In genomic region chr10:114758331-114758730, GRCh38 we compare ENCODE assay signal across 19 cellular contexts.
A peak's percentile ranks its signal among the peaks of the same experiment; 100 is the strongest.
DNase-seq lines count a peak whose midpoint lies in the region; ATAC-seq and TF ChIP-seq lines count a peak whose summit lies in the region.
"Had no signal": no experiment of that assay in that cellular context is flagged by ENCODE, and none has a peak within 500 bp of the region (broad histone marks: within the 10 kb centered on the region; RNA-seq: fewer than 3 reads in every experiment).

No MANE protein-coding gene starts in this region.

- TF ChIP-seq POLR2A in gastrocnemius medialis (IDR thresholded peaks at IDR 0.05): no peak

- H3K27ac ChIP-seq in angular gyrus (ENCODE audit: low read depth, low read length): peak overlapping the region; percentile 70
- peak overlapping the region; percentile 72 for H3K27ac ChIP-seq in left ventricle myocardium inferior (replicated peaks)
- peak overlapping the region; percentile 15 to 70 (median 57) for H3K27ac ChIP-seq in gastrocnemius medialis
- H3K27ac ChIP-seq: BLaER1, prostate gland, transverse colon had no signal

- H3K4me3 ChIP-seq in left ventricle myocardium inferior: no peak overlapping the region
- H3K4me3 ChIP-seq in gastrocnemius medialis: no peak overlapping the region
- H3K4me3 ChIP-seq in H7 (ENCODE audit: insufficient read depth, low read depth, low read length): no peak overlapping the region
- H3K4me3 ChIP-seq: BLaER1, lung, prostate gland, transverse colon had no signal

- no peaks in the 10 kb centered on the region for H3K36me3 ChIP-seq in left ventricle myocardium inferior
- no peaks in the 10 kb centered on the region for H3K36me3 ChIP-seq in gastrocnemius medialis
- H3K36me3 ChIP-seq in H7 (replicated peaks; ENCODE audit: control insufficient read depth, insufficient read depth, low read length): no peaks in the 10 kb centered on the region
- H3K36me3 ChIP-seq: BLaER1, prostate gland, transverse colon had no signal

- in situ Hi-C loops in gastrocnemius medialis (cut with MboI; ENCODE audit: low sequenced_read_pairs in 4 of 4): no loop called here

- H3K27me3 ChIP-seq in left ventricle myocardium inferior (ENCODE audit: low read depth) (no peaks in the 10 kb centered on the region), gastrocnemius medialis (no peaks in the 10 kb centered on the region), H7 (ENCODE audit: control insufficient read depth, insufficient read depth, low read length) (no peaks in the 10 kb centered on the region)
- H3K27me3 ChIP-seq: BLaER1, transverse colon had no signal

- intact Hi-C loops in left ventricle myocardium inferior (cut with micrococcal nuclease) (no loop called here), gastrocnemius medialis (cut with DNase I; ENCODE audit: low total_unique reads) (no loop called here)

- H3K4me1 ChIP-seq in left ventricle myocardium inferior: peaks cover 98% of the 10 kb centered on the region
- peaks cover 0 to 3% of the 10 kb centered on the region in 2 donors for H3K4me1 ChIP-seq in gastrocnemius medialis
- H3K4me1 ChIP-seq: BLaER1, prostate gland had no signal

- no peaks in the 10 kb centered on the region for H3K9me3 Mint-ChIP-seq in HFFc6
- H3K9me3 Mint-ChIP-seq: natural killer cell treated with Interleukin-12 subunit alpha and Interleukin-12 subunit beta and Interleukin-15 and Interleukin-18, amount 100 ng/mL, for 72 hours; stimulated activated memory B cell treated with anti-CD40 and anti-IgM and Interleukin-4, amounts not matched to agents 10 μg/mL and 1 μg/mL and 100 μg/mL, for 72 hours had no signal

- no peaks in the 10 kb centered on the region for H3K27me3 Mint-ChIP-seq in HFFc6 (ENCODE audit: insufficient read depth)

- no peaks in the 10 kb centered on the region for H3K36me3 Mint-ChIP-seq in HFFc6 (ENCODE audit: low read depth)
- H3K36me3 Mint-ChIP-seq: natural killer cell treated with Interleukin-12 subunit alpha and Interleukin-12 subunit beta and Interleukin-15 and Interleukin-18, amount 100 ng/mL, for 72 hours; stimulated activated memory B cell treated with anti-CD40 and anti-IgM and Interleukin-4, amounts not matched to agents 10 μg/mL and 1 μg/mL and 100 μg/mL, for 72 hours had no signal

- no peak overlapping the region for H3K4me3 Mint-ChIP-seq in HFFc6
- H3K4me3 Mint-ChIP-seq: natural killer cell treated with Interleukin-12 subunit alpha and Interleukin-12 subunit beta and Interleukin-15 and Interleukin-18, amount 100 ng/mL, for 72 hours; stimulated activated memory B cell treated with anti-CD40 and anti-IgM and Interleukin-4, amounts not matched to agents 10 μg/mL and 1 μg/mL and 100 μg/mL, for 72 hours had no signal

- H3K9me3 ChIP-seq in left ventricle myocardium inferior (replicated peaks) (no peaks in the 10 kb centered on the region), gastrocnemius medialis (no peaks in the 10 kb centered on the region)
- H3K9me3 ChIP-seq: BLaER1, prostate gland, transverse colon had no signal

- H3K27ac Mint-ChIP-seq in HFFc6: no peak overlapping the region
- H3K27ac Mint-ChIP-seq: natural killer cell treated with Interleukin-12 subunit alpha and Interleukin-12 subunit beta and Interleukin-15 and Interleukin-18, amount 100 ng/mL, for 72 hours; stimulated activated memory B cell treated with anti-CD40 and anti-IgM and Interleukin-4, amounts not matched to agents 10 μg/mL and 1 μg/mL and 100 μg/mL, for 72 hours had no signal

- TF ChIP-seq CTCF in HFFc6 (IDR thresholded peaks at IDR 0.05) (no peak), left ventricle myocardium inferior (IDR thresholded peaks at IDR 0.05; ENCODE audit: borderline replicate concordance) (no peak), gastrocnemius medialis (IDR thresholded peaks at IDR 0.05 in 4 of 5, conservative IDR thresholded peaks at IDR 0.05 in 1 of 5) (no peak)

- DNase-seq in HFFc6 (peak; percentile 10), left ventricle myocardium inferior (no peak), gastrocnemius medialis (no peak), mucosa of gallbladder (ENCODE audit: low spot score) (no peak), H7 (no peak), T-helper 9 cell (no peak)
- DNase-seq: activated CD4-positive, CD25-positive, alpha-beta regulatory T cell treated with anti-CD3 and anti-CD28 coated beads, Interleukin-2, amount 50 U/mL, for 72 hours; Kasumi-1; NCI-H1436; NCI-H345; SIG-M5; transverse colon had no signal

- ATAC-seq in gastrocnemius medialis: peak in 1 of 2 donors; percentile 52
- ATAC-seq: HCT116; natural killer cell treated with Interleukin-12 subunit alpha and Interleukin-12 subunit beta and Interleukin-15 and Interleukin-18, amount 100 ng/mL, for 72 hours; stimulated activated memory B cell treated with anti-CD40 and anti-IgM and Interleukin-4, amounts not matched to agents 10 μg/mL and 1 μg/mL and 100 μg/mL, for 72 hours had no signal

- H3K4me1 Mint-ChIP-seq in HFFc6 (ENCODE audit: low read depth): peaks cover 24% of the 10 kb centered on the region
- H3K4me1 Mint-ChIP-seq: stimulated activated memory B cell treated with anti-CD40 and anti-IgM and Interleukin-4, amounts not matched to agents 10 μg/mL and 1 μg/mL and 100 μg/mL, for 72 hours had no signal
